Comparison of ENCODE assay signal across 22 cellular contexts in the genomic region with DNA sequence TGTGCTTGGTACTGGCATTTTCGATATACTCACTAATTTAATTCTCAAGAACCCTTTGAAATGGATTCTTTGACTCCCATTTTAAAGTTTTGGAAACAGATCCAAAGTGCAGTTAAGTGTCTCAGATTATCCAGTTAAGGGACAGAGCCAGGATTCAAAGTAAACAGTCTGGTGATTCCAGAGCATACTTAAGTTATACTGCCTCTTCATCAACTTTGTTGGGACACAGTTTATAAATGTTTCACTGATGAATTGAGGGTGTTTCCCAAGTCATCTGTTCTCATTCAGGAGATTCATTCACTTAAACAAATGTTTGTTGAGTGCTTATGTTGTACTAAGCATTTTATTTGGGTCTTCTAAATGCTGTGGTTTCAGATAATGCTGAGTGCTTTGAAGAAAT. TPM values are rescaled to one million over a fixed set of nuclear protein-coding genes. Genes with fewer than 3 reads are reported as not detected.
A peak's percentile ranks its signal among the peaks of the same experiment; 100 is the strongest.
DNase-seq lines count a peak whose midpoint lies in the region; ATAC-seq and TF ChIP-seq lines count a peak whose summit lies in the region.
"Had no signal": no experiment of that assay in that cellular context is flagged by ENCODE, and none has a peak within 500 bp of the region (broad histone marks: within the 10 kb centered on the region; RNA-seq: fewer than 3 reads in every experiment).

No MANE protein-coding gene starts in this region.

- peaks cover 35% of the 10 kb centered on the region for H3K4me1 Mint-ChIP-seq in CD8-positive, alpha-beta T cell (ENCODE audit: low read depth)
- H3K4me1 Mint-ChIP-seq: CD14-positive monocyte had no signal

- peaks cover 88% of the 10 kb centered on the region for H3K36me3 Mint-ChIP-seq in CD8-positive, alpha-beta T cell

- H3K27ac Mint-ChIP-seq in CD8-positive, alpha-beta T cell = peak overlapping the region; percentile 6
- H3K27ac Mint-ChIP-seq: HFFc6 had no signal

- no peak overlapping the region for H3K18ac ChIP-seq in IMR-90 (ENCODE audit: low read depth, low read length)
- no peak overlapping the region for H3K18ac ChIP-seq in neuronal stem cell (ENCODE audit: low read length)

- peaks cover 31% of the 10 kb centered on the region for H3K36me3 ChIP-seq in CD8-positive, alpha-beta T cell (ENCODE audit: insufficient read depth, low read length)
- H3K36me3 ChIP-seq in IMR-90 (ENCODE audit: control insufficient read depth, insufficient read depth, low read length) = peaks cover 31% of the 10 kb centered on the region
- peaks cover 3% of the 10 kb centered on the region for H3K36me3 ChIP-seq in mucosa of descending colon (ENCODE audit: low read depth)
- H3K36me3 ChIP-seq in SK-N-SH (replicated peaks in 1 of 2; ENCODE audit: control insufficient read depth in 1 of 2, insufficient read depth in 2 of 2, low read length in 1 of 2) = peaks cover 26 to 53% of the 10 kb centered on the region in 2 experiments
- peaks cover 11 to 95% of the 10 kb centered on the region in 2 donors for H3K36me3 ChIP-seq in neuronal stem cell (replicated peaks in 1 of 2; ENCODE audit: control insufficient read depth in 2 of 2, insufficient read depth in 2 of 2, low read length in 2 of 2)

- no peak overlapping the region for H4K91ac ChIP-seq in IMR-90 (ENCODE audit: insufficient read depth, low read depth, low read length)
- no peak overlapping the region for H4K91ac ChIP-seq in neuronal stem cell (ENCODE audit: low read depth, low read length, poor library complexity)

- H3K4me2 ChIP-seq in IMR-90 (ENCODE audit: low read depth, low read length) = no peak overlapping the region
- no peak overlapping the region for H3K4me2 ChIP-seq in SK-N-SH
- H3K4me2 ChIP-seq in neuronal stem cell (ENCODE audit: insufficient read depth, low read length, poor library complexity, severe bottlenecking) = no peak overlapping the region
- H3K4me2 ChIP-seq: BLaER1, KMS-11 had no signal

- no peak overlapping the region for H2BK120ac ChIP-seq in IMR-90 (ENCODE audit: low read depth, low read length)
- no peak overlapping the region for H2BK120ac ChIP-seq in neuronal stem cell (ENCODE audit: low read depth, low read length)

- H4K8ac ChIP-seq in IMR-90 (ENCODE audit: low read depth in 2 of 2, low read length in 2 of 2) = no peak overlapping the region
- no peak overlapping the region for H4K8ac ChIP-seq in neuronal stem cell (ENCODE audit: low read depth, low read length)

- H3K9me1 ChIP-seq in IMR-90 (ENCODE audit: insufficient read depth, low read length) = peaks cover 26% of the 10 kb centered on the region

- no peak overlapping the region for H3K4me3 ChIP-seq in CD8-positive, alpha-beta T cell (ENCODE audit: low read depth, low read length)
- no peak overlapping the region for H3K4me3 ChIP-seq in IMR-90 (ENCODE audit: insufficient read depth, low read depth, low read length)
- H3K4me3 ChIP-seq in fibroblast of villous mesenchyme (ENCODE audit: low read depth, low read length) = no peak overlapping the region
- no peak overlapping the region for H3K4me3 ChIP-seq in mucosa of descending colon
- H3K4me3 ChIP-seq in SK-N-SH (ENCODE audit: low read depth in 2 of 2, low read length in 1 of 2) = no peak overlapping the region
- H3K4me3 ChIP-seq in neuronal stem cell (ENCODE audit: low read length in 2 of 2) = no peak overlapping the region
- H3K4me3 ChIP-seq: BLaER1, GM12878, GM23248 had no signal

- no peak overlapping the region for H3K56ac ChIP-seq in IMR-90 (ENCODE audit: extremely low read depth, insufficient read depth, low read length)

- dilution Hi-C loops in IMR-90 (cut with HindIII; ENCODE audit: low sequenced_read_pairs, unreplicated experiment) = no loop called here

- H3K4ac ChIP-seq in IMR-90 (ENCODE audit: low read depth, low read length) (no peak overlapping the region), neuronal stem cell (ENCODE audit: low read length) (no peak overlapping the region)

- H2BK20ac ChIP-seq in IMR-90 (ENCODE audit: low read depth, low read length) = no peak overlapping the region

- no peak overlapping the region for H3K27ac ChIP-seq in CD8-positive, alpha-beta T cell (ENCODE audit: low read depth, low read length)
- H3K27ac ChIP-seq in IMR-90 (ENCODE audit: insufficient read depth, low read length) (no peak overlapping the region), SK-N-SH (ENCODE audit: low read depth in 2 of 2, low read length in 1 of 2) (no peak overlapping the region), neuronal stem cell (replicated peaks; ENCODE audit: low read length) (no peak overlapping the region)
- H3K27ac ChIP-seq: BLaER1, GM23248, KMS-11 had no signal

- H3K9ac ChIP-seq in IMR-90 (ENCODE audit: low read depth, low read length) (no peak overlapping the region), SK-N-SH (no peak overlapping the region), neuronal stem cell (ENCODE audit: low read depth, low read length, poor library complexity) (no peak overlapping the region)
- H3K9ac ChIP-seq: BLaER1, GM23248, KMS-11 had no signal

- POLR2A ChIA-PET in CD8-positive, alpha-beta T cell (lab: Charles Lee) = no interaction called here
- POLR2A ChIA-PET in IMR-90 (lab: Charles Lee; ENCODE audit: unreplicated experiment) (no interaction called here), SK-N-SH (lab: Yijun Ruan, JAX) (no interaction called here)

- peaks cover 95% of the 10 kb centered on the region for H3K79me2 ChIP-seq in SK-N-SH (ENCODE audit: insufficient read depth)

- WGBS in IMR-90 (ENCODE audit: extremely low coverage in 2 of 2, insufficient read length in 1 of 2), 2 experiments = no CpG with 5 or more reads among the region's 1 CpG
- WGBS in SK-N-SH (ENCODE audit: low lambda C conversion rate) = 96% methylated on average over 1 of the region's 1 CpG
- no CpG with 5 or more reads among the region's 1 CpG for WGBS in neuronal stem cell (ENCODE audit: extremely low coverage in 2 of 2, insufficient read length in 2 of 2, insufficient replicate concordance in 1 of 2), 2 donors

- in situ Hi-C loops in IMR-90 (cut with MboI; ENCODE audit: low sequenced_read_pairs) (no loop called here), GM13977 (cut with MboI; ENCODE audit: low pct_unique_long_range_greater_than_20kb, low sequenced_read_pairs, unreplicated experiment) (no loop called here)

- H2AK5ac ChIP-seq in IMR-90 (ENCODE audit: low read depth, low read length) (no peak overlapping the region), neuronal stem cell (ENCODE audit: low read depth, low read length) (no peak overlapping the region)

- H3K9me3 ChIP-seq in CD8-positive, alpha-beta T cell (ENCODE audit: low read length) = no peaks in the 10 kb centered on the region
- H3K9me3 ChIP-seq in IMR-90 (ENCODE audit: control insufficient read depth, insufficient read depth, low read length) (no peaks in the 10 kb centered on the region), mucosa of descending colon (no peaks in the 10 kb centered on the region), SK-N-SH (no peaks in the 10 kb centered on the region), neuronal stem cell (replicated peaks in 1 of 2; ENCODE audit: control insufficient read depth in 2 of 2, insufficient read depth in 1 of 2, low read depth in 1 of 2, low read length in 2 of 2) (peaks cover 0 to 2% of the 10 kb centered on the region in 2 donors)
- H3K9me3 ChIP-seq: BLaER1 had no signal

- no peaks in the 10 kb centered on the region for H3K9me2 ChIP-seq in SK-N-SH

- H3K4me3 Mint-ChIP-seq in CD8-positive, alpha-beta T cell = no peak overlapping the region
- H3K4me3 Mint-ChIP-seq: CD14-positive monocyte; CD8-positive, alpha-beta memory T cell; HFFc6 had no signal

- H3K27me3 Mint-ChIP-seq in CD8-positive, alpha-beta T cell (ENCODE audit: low read depth) = no peaks in the 10 kb centered on the region
- H3K27me3 Mint-ChIP-seq: CD8-positive, alpha-beta memory T cell had no signal

- no peaks in the 10 kb centered on the region for H3K9me3 Mint-ChIP-seq in CD8-positive, alpha-beta T cell
- H3K9me3 Mint-ChIP-seq: CD14-positive monocyte; CD8-positive, alpha-beta memory T cell; HFFc6 had no signal

- CTCF ChIA-PET in CD8-positive, alpha-beta T cell (lab: Charles Lee) = interaction anchor here (0.9 kb wide), 1 partner anchor 21 kb away, joined by 3 read pairs; no protein-coding TSS in a partner anchor
- CTCF ChIA-PET in IMR-90 (lab: Yijun Ruan, JAX) (no interaction called here), SK-N-SH (lab: Yijun Ruan, JAX) (interaction anchor here (1.5 kb wide), 1 partner anchor 126 kb away, joined by 4 read pairs; no protein-coding TSS in a partner anchor)

- H3K4me1 ChIP-seq in CD8-positive, alpha-beta T cell (ENCODE audit: insufficient read depth, low read length) = no peaks in the 10 kb centered on the region
- peaks cover 2% of the 10 kb centered on the region for H3K4me1 ChIP-seq in IMR-90 (ENCODE audit: control insufficient read depth, insufficient read depth, low read length)
- H3K4me1 ChIP-seq in mucosa of descending colon (ENCODE audit: low read depth) = no peaks in the 10 kb centered on the region
- H3K4me1 ChIP-seq in SK-N-SH (ENCODE audit: control insufficient read depth in 1 of 2, insufficient read depth in 2 of 2, low read depth in 1 of 2, low read length in 1 of 2) = no peaks in the 10 kb centered on the region
- no peaks in the 10 kb centered on the region for H3K4me1 ChIP-seq in neuronal stem cell (ENCODE audit: control insufficient read depth in 2 of 2, insufficient read depth in 1 of 2, low read depth in 1 of 2, low read length in 2 of 2)
- H3K4me1 ChIP-seq: BLaER1 had no signal

- ATAC-seq in CD8-positive, alpha-beta T cell = no peak
- peak; percentile 77 for ATAC-seq in IMR-90 (ENCODE audit: low read depth)
- peak; percentile 66 for ATAC-seq in mucosa of descending colon
- ATAC-seq: GM12878, HCT116 had no signal

- H2BK12ac ChIP-seq in neuronal stem cell (ENCODE audit: low read length) = no peak overlapping the region

- TF ChIP-seq POLR2A in IMR-90 (IDR thresholded peaks at IDR 0.05; ENCODE audit: low read depth, low read length) = no peak

- no peak for TF ChIP-seq RAD21 in IMR-90 (IDR thresholded peaks at IDR 0.05; ENCODE audit: low read length)
- no peak for TF ChIP-seq RAD21 in SK-N-SH (IDR thresholded peaks at IDR 0.05; ENCODE audit: low read length)

- TF ChIP-seq CTCF in CD8-positive, alpha-beta T cell (IDR thresholded peaks at IDR 0.05) = no peak
- TF ChIP-seq CTCF in IMR-90 (conservative IDR thresholded peaks at IDR 0.05; ENCODE audit: low read depth, low read length) (no peak), fibroblast of villous mesenchyme (IDR thresholded peaks at IDR 0.05; ENCODE audit: insufficient read depth, low read depth, low read length) (no peak), mucosa of descending colon (IDR thresholded peaks at IDR 0.05) (no peak), SK-N-SH (IDR thresholded peaks at IDR 0.05) (no peak), GM13977 (IDR thresholded peaks at IDR 0.05; ENCODE audit: extremely low read depth, insufficient read depth, missing control alignments) (no peak)

- H3K23ac ChIP-seq in IMR-90 (ENCODE audit: low read depth, low read length) (no peak overlapping the region), neuronal stem cell (ENCODE audit: low read depth, low read length, poor library complexity) (no peak overlapping the region)

- H2BK5ac ChIP-seq in IMR-90 (ENCODE audit: low read depth, low read length, poor library complexity, severe bottlenecking) = no peak overlapping the region
- H2BK5ac ChIP-seq in neuronal stem cell (ENCODE audit: low read length) = no peak overlapping the region

- no peak overlapping the region for H4K5ac ChIP-seq in IMR-90 (ENCODE audit: low read depth, low read length)

- H3K14ac ChIP-seq in IMR-90 (replicated peaks; ENCODE audit: low read depth, low read length) (no peak overlapping the region), neuronal stem cell (ENCODE audit: low read length) (no peak overlapping the region)

- intact Hi-C loops in CD8-positive, alpha-beta T cell (cut with DNase I, micrococcal nuclease) = no loop called here
- intact Hi-C loops in IMR-90 (cut with micrococcal nuclease) (no loop called here), mucosa of descending colon (cut with DNase I, micrococcal nuclease) (no loop called here)

- H3K79me1 ChIP-seq in IMR-90 (ENCODE audit: low read depth in 1 of 2, low read length in 2 of 2) (peaks cover 44 to 78% of the 10 kb centered on the region in 2 experiments), neuronal stem cell (ENCODE audit: low read depth, low read length) (peaks cover 6% of the 10 kb centered on the region)

- H2AFZ ChIP-seq in IMR-90 (replicated peaks; ENCODE audit: low read length, poor library complexity) = no peak overlapping the region
- no peak overlapping the region for H2AFZ ChIP-seq in SK-N-SH (ENCODE audit: low read depth)
- H2AFZ ChIP-seq in neuronal stem cell (ENCODE audit: low read length) = no peak overlapping the region
- H2AFZ ChIP-seq: GM23248 had no signal

- H3F3A ChIP-seq in SK-N-SH (replicated peaks; ENCODE audit: insufficient read depth) = no peaks in the 10 kb centered on the region

- TF ChIP-seq EP300 in SK-N-SH (IDR thresholded peaks at IDR 0.05; ENCODE audit: borderline replicate concordance in 1 of 2, low read depth in 1 of 2, low read length in 1 of 2) = no peak

- DNase-seq in CD8-positive, alpha-beta T cell = no peak
- DNase-seq in IMR-90 (peak; percentile 12), fibroblast of villous mesenchyme (ENCODE audit: low read depth) (peak; percentile 17), mucosa of descending colon (no peak), SK-N-SH (no peak), GM13977 (ENCODE audit: low spot score) (no peak), neuronal stem cell (ENCODE audit: low spot score) (no peak), NOMO-1 treated with DMSO at 0.1 percent for 48 hours (lab: John Stamatoyannopoulos, UW; ENCODE audit: unreplicated experiment) (no peak)
- DNase-seq: CD8-positive, alpha-beta memory T cell; COR-L47; DMS 273 treated with DMSO at 0.1 percent for 48 hours; DMS53; DND-41; EL; GM23248; H7; HFFc6 had no signal

- H2BK15ac ChIP-seq in IMR-90 (ENCODE audit: low read depth, low read length) (no peak overlapping the region), neuronal stem cell (ENCODE audit: low read length) (no peak overlapping the region)

- no peaks in the 10 kb centered on the region for H3K27me3 ChIP-seq in CD8-positive, alpha-beta T cell (ENCODE audit: insufficient read depth, low read length)
- H3K27me3 ChIP-seq in IMR-90 (ENCODE audit: control insufficient read depth, insufficient read depth, low read length) = no peaks in the 10 kb centered on the region
- H3K27me3 ChIP-seq in SK-N-SH (ENCODE audit: insufficient read depth) = no peaks in the 10 kb centered on the region
- no peaks in the 10 kb centered on the region for H3K27me3 ChIP-seq in neuronal stem cell (ENCODE audit: control insufficient read depth in 3 of 3, insufficient read depth in 3 of 3, low read depth in 1 of 3, low read length in 3 of 3)
- H3K27me3 ChIP-seq: BLaER1 had no signal

- H2AK9ac ChIP-seq in IMR-90 (replicated peaks; ENCODE audit: low read depth, low read length, poor library complexity) = no peak overlapping the region

- BruUV-seq in IMR-90 (replicated peaks; lab: Mats Ljungman, UMichigan) = no TSS peak

- peaks cover 76% of the 10 kb centered on the region for H4K20me1 ChIP-seq in IMR-90 (ENCODE audit: insufficient read depth, low read length)
- H4K20me1 ChIP-seq in SK-N-SH (ENCODE audit: insufficient read depth) = peaks cover 23% of the 10 kb centered on the region

RNA-seq across cellular contexts. Expression of a gene that starts 17.1 kb away (rescaled TPM):
- total RNA-seq in CD8-positive, alpha-beta T cell = 100 to 1,000 TPM; 412 to 431 TPM
- 26.7 and 27.8 TPM in 2 replicates for total RNA-seq in IMR-90 (2012; rRNA removed)
- polyA plus RNA-seq in IMR-90 (2012; rRNA removed) = 42.6 and 47.5 TPM in 2 replicates
- polyA plus RNA-seq in IMR-90 (2012; cell fraction: cytosol; rRNA removed) = 21.5 and 29.5 TPM in 2 replicates
- polyA plus RNA-seq in IMR-90 (2012; cell fraction: nucleus; rRNA removed; ENCODE audit: low replicate concordance) = 160 and 177 TPM in 2 replicates
- 50.5 and 52.8 TPM in 2 replicates for total RNA-seq in fibroblast of villous mesenchyme
- total RNA-seq in mucosa of descending colon = 10 to 100 TPM; 67.2 to 84.6 (median 77.1) TPM
- polyA plus RNA-seq in SK-N-SH (2012; rRNA removed) = 28.4 and 30.8 TPM in 2 replicates
- 12.9 and 16.9 TPM in 2 replicates for polyA plus RNA-seq in SK-N-SH (2012; cell fraction: cytosol; rRNA removed)
- 77.9 and 95.3 TPM in 2 replicates for polyA plus RNA-seq in SK-N-SH (2012; cell fraction: nucleus; rRNA removed)
- polyA plus RNA-seq in neuronal stem cell (2013, experiment 1 of 2) = 25.4 TPM
- 26.1 TPM for polyA plus RNA-seq in neuronal stem cell (2013, experiment 2 of 2)

Comparison
In these comparisons a context has a peak if more than half of its experiments do, and no peak if none do; other contexts are left out.
1. DNase-seq: peak in IMR-90 (single experiment) and fibroblast of villous mesenchyme (single experiment); none in CD8-positive, alpha-beta T cell (0 of 7), mucosa of descending colon (0 of 3), SK-N-SH (single experiment), GM13977 (single experiment), neuronal stem cell (single experiment) and NOMO-1 treated with DMSO at 0.1 percent for 48 hours (single experiment).